Comparison of ENCODE assay signal across 16 cellular contexts in genomic region chr18:6980363-6980762, GRCh38.
A peak's percentile ranks its signal among the peaks of the same experiment; 100 is the strongest.
DNase-seq lines count a peak whose midpoint lies in the region; ATAC-seq, FAIRE-seq and TF ChIP-seq lines count a peak whose summit lies in the region.
"Had no signal": no experiment of that assay in that cellular context is flagged by ENCODE, and none has a peak within 500 bp of the region (broad histone marks: within the 10 kb centered on the region; RNA-seq: fewer than 3 reads in every experiment).

No MANE protein-coding gene starts in this region.

- CTCF ChIA-PET in HepG2 (lab: Yijun Ruan, JAX; ENCODE audit: low intra/inter-chr PET ratio, low total read pairs): no interaction called here

- no TSS peak for BruUV-seq in HepG2 (replicated peaks; lab: Mats Ljungman, UMichigan)

- H3K9me3 ChIP-seq in HepG2 (ENCODE audit: low read length) (no peaks in the 10 kb centered on the region), right lobe of liver (no peaks in the 10 kb centered on the region)
- H3K9me3 ChIP-seq: BLaER1 treated with 17β-estradiol and CSF1 and Interleukin-3, amounts not matched to agents 10 nM and 100 nM had no signal

- no peaks in the 10 kb centered on the region for H3K4me1 ChIP-seq in HepG2 (ENCODE audit: insufficient read depth, low read length)
- H3K4me1 ChIP-seq in right lobe of liver: no peaks in the 10 kb centered on the region
- H3K4me1 ChIP-seq: BLaER1 treated with 17β-estradiol and CSF1 and Interleukin-3, amounts not matched to agents 10 nM and 100 nM had no signal

- no peak for TF ChIP-seq POLR2A in HepG2 (IDR thresholded peaks at IDR 0.05; ENCODE audit: insufficient read depth in 1 of 2, low read depth in 2 of 2, low read length in 2 of 2)
- TF ChIP-seq POLR2A in right lobe of liver (IDR thresholded peaks at IDR 0.05): no peak

- no peak for DNase-seq in HepG2 (ENCODE audit: low spot score)
- DNase-seq in right lobe of liver: no peak
- peak; percentile 46 for DNase-seq in bronchial epithelial cell (ENCODE audit: low read depth)
- no peak for DNase-seq in left colon
- no peak for DNase-seq in urothelium cell line (ENCODE audit: low spot score)
- no peak for DNase-seq in NCI-H1105 treated with DMSO at 0.1 percent for 48 hours (lab: John Stamatoyannopoulos, UW)
- DNase-seq in stimulated activated naive CD4-positive, alpha-beta T cell treated with Interleukin-2 at 50 U/mL for 16 hours (lab: John Stamatoyannopoulos, UW): no peak
- DNase-seq: CD4-positive, CD25-positive, alpha-beta regulatory T cell; DMS 273 treated with DMSO at 0.1 percent for 48 hours; DMS79; H7 had no signal

- no peak overlapping the region for H3K4me2 ChIP-seq in HepG2 (ENCODE audit: low read depth, low read length)
- H3K4me2 ChIP-seq: BLaER1 treated with 17β-estradiol and CSF1 and Interleukin-3, amounts not matched to agents 10 nM and 100 nM had no signal

- FAIRE-seq in HepG2 (lab: Jason Lieb, UNC) (no peak), bronchial epithelial cell (lab: Jason Lieb, UNC) (no peak), urothelium cell line (lab: Jason Lieb, UNC) (peak; percentile 32)
- FAIRE-seq: GM12878, GM18507 had no signal

- H3K36me3 ChIP-seq in HepG2 (replicated peaks in 1 of 2; ENCODE audit: control insufficient read depth in 1 of 2, insufficient read depth in 2 of 2, low read length in 2 of 2): no peaks in the 10 kb centered on the region
- no peaks in the 10 kb centered on the region for H3K36me3 ChIP-seq in right lobe of liver
- H3K36me3 ChIP-seq in bronchial epithelial cell (ENCODE audit: control insufficient read depth, insufficient read depth, low read length): no peaks in the 10 kb centered on the region
- H3K36me3 ChIP-seq: BLaER1 treated with 17β-estradiol and CSF1 and Interleukin-3, amounts not matched to agents 10 nM and 100 nM had no signal

- no peak for TF ChIP-seq CTCF in HepG2 (CRISPR knock-in tag; IDR thresholded peaks at IDR 0.05)
- no peak for TF ChIP-seq CTCF in right lobe of liver (IDR thresholded peaks at IDR 0.05)
- TF ChIP-seq CTCF in bronchial epithelial cell (IDR thresholded peaks at IDR 0.05; ENCODE audit: insufficient read depth, low read length, severe bottlenecking): no peak

- in situ Hi-C loops in HepG2 (cut with HindIII; ENCODE audit: extremely low pct_ligation_motif_present, low pct_unique_long_range_greater_than_20kb): no loop called here

- intact Hi-C loops in HepG2 (cut with micrococcal nuclease; ENCODE audit: unreplicated experiment) (no loop called here), right lobe of liver (cut with DNase I) (no loop called here), left colon (cut with DNase I, micrococcal nuclease) (no loop called here)

- H4K20me1 ChIP-seq in HepG2 (ENCODE audit: insufficient read depth, low read length): no peaks in the 10 kb centered on the region
- H4K20me1 ChIP-seq: BLaER1 treated with 17β-estradiol and CSF1 and Interleukin-3, amounts not matched to agents 10 nM and 100 nM had no signal

- TF ChIP-seq RAD21 in HepG2 (CRISPR knock-in tag; IDR thresholded peaks at IDR 0.05): no peak

- H3K4me3 ChIP-seq in HepG2 (replicated peaks in 1 of 3; ENCODE audit: insufficient read depth in 1 of 3, low read depth in 2 of 3, low read length in 3 of 3) (no peak overlapping the region), right lobe of liver (no peak overlapping the region), bronchial epithelial cell (ENCODE audit: low read depth, low read length) (no peak overlapping the region)
- H3K4me3 ChIP-seq: BLaER1 treated with 17β-estradiol and CSF1 and Interleukin-3, amounts not matched to agents 10 nM and 100 nM; GM12878 had no signal

- no peak overlapping the region for H2AFZ ChIP-seq in HepG2 (ENCODE audit: low read length)

- no peak overlapping the region for H3K9ac ChIP-seq in HepG2 (ENCODE audit: insufficient read depth, low read depth, low read length)
- H3K9ac ChIP-seq: BLaER1 treated with 17β-estradiol and CSF1 and Interleukin-3, amounts not matched to agents 10 nM and 100 nM had no signal

- no peak overlapping the region for H3K27ac ChIP-seq in HepG2 (ENCODE audit: extremely low read length, insufficient read depth, low read length)
- no peak overlapping the region for H3K27ac ChIP-seq in right lobe of liver
- H3K27ac ChIP-seq: 22Rv1; BLaER1 treated with 17β-estradiol and CSF1 and Interleukin-3, amounts not matched to agents 10 nM and 100 nM had no signal

- POLR2A ChIA-PET in HepG2 (lab: Yijun Ruan, JAX): no interaction called here

- TF ChIP-seq EP300 in HepG2 (IDR thresholded peaks at IDR 0.05; ENCODE audit: low read depth in 2 of 2, low read length in 2 of 2) (peak in 1 of 2 experiments; percentile 7; a peak in 1 of 4 replicates), HepG2 (CRISPR knock-in tag; IDR thresholded peaks at IDR 0.05; ENCODE audit: borderline replicate concordance) (no peak)

- H3K27me3 ChIP-seq in HepG2 (ENCODE audit: control insufficient read depth in 1 of 2, insufficient read depth in 2 of 2, low read length in 2 of 2) (no peaks in the 10 kb centered on the region; a peak in 1 of 5 replicates), right lobe of liver (no peaks in the 10 kb centered on the region), bronchial epithelial cell (ENCODE audit: control insufficient read depth, insufficient read depth, low read length) (no peaks in the 10 kb centered on the region)
- H3K27me3 ChIP-seq: BLaER1 treated with 17β-estradiol and CSF1 and Interleukin-3, amounts not matched to agents 10 nM and 100 nM had no signal

- no peak for ATAC-seq in HepG2
- no peak for ATAC-seq in right lobe of liver
- peak; percentile 51 for ATAC-seq in left colon
- no peak for ATAC-seq in GM19452 (IDR thresholded peaks at IDR 0.05; ENCODE audit: unreplicated experiment)
- ATAC-seq: GM12878 had no signal

- 5% methylated on average over 2 of the region's 2 CpGs for WGBS in HepG2 (ENCODE audit: low lambda C conversion rate)
- 33% methylated on average over 2 of the region's 2 CpGs for WGBS in right lobe of liver (ENCODE audit: insufficient coverage, low coverage, low lambda C conversion rate, missing lambda C conversion rate)

- no peaks in the 10 kb centered on the region for H3K79me2 ChIP-seq in HepG2 (ENCODE audit: insufficient read depth, low read length)

TF ChIP-seq in HepG2, 621 proteins besides CTCF, POLR2A, EP300 and RAD21:
- no peak for TF ChIP-seq KDM2A (CRISPR knock-in tag; IDR thresholded peaks at IDR 0.05; ENCODE audit: borderline replicate concordance, low read depth)
- no peak for TF ChIP-seq PBX3 (CRISPR knock-in tag; IDR thresholded peaks at IDR 0.05; ENCODE audit: borderline replicate concordance)
- TF ChIP-seq CEBPB (IDR thresholded peaks at IDR 0.05; ENCODE audit: borderline replicate concordance, low read depth, low read length): peak; percentile 69; the same call in 1 of the 2 replicates
- peak; percentile 19; the same call in 1 of the 2 replicates for TF ChIP-seq RFX1 (IDR thresholded peaks at IDR 0.05)
TF ChIP-seq in HepG2: peak in this region for 2.
